Comparison of ENCODE assay signal across 13 cellular contexts in genomic region chr4:154616731-154617130, GRCh38. TPM values are rescaled to one million over a fixed set of nuclear protein-coding genes. Genes with fewer than 3 reads are reported as not detected.
DNase-seq lines count a peak whose midpoint lies in the region; ATAC-seq, FAIRE-seq and TF ChIP-seq lines count a peak whose summit lies in the region.
"Had no signal": no experiment of that assay in that cellular context is flagged by ENCODE, and none has a peak within 500 bp of the region (broad histone marks: within the 10 kb centered on the region; RNA-seq: fewer than 3 reads in every experiment).

No MANE protein-coding gene starts in this region.

- no peaks in the 10 kb centered on the region for H3K4me1 ChIP-seq in CD4-positive, CD25-positive, alpha-beta regulatory T cell (ENCODE audit: control insufficient read depth, insufficient read depth, low read length, poor library complexity, severe bottlenecking)
- no peaks in the 10 kb centered on the region for H3K4me1 ChIP-seq in Loucy (ENCODE audit: insufficient read depth, low read length, poor library complexity, severe bottlenecking)
- H3K4me1 ChIP-seq in heart left ventricle: peaks cover 0 to 9% (median 0%) of the 10 kb centered on the region in 12 donors
- peaks cover 0 to 5% (median 0%) of the 10 kb centered on the region in 9 donors for H3K4me1 ChIP-seq in heart right ventricle
- H3K4me1 ChIP-seq: colonic mucosa, parathyroid adenoma had no signal

- H3K27me3 ChIP-seq in CD4-positive, CD25-positive, alpha-beta regulatory T cell (ENCODE audit: control insufficient read depth, insufficient read depth, low read length): no peaks in the 10 kb centered on the region
- peaks cover 5% of the 10 kb centered on the region for H3K27me3 ChIP-seq in Loucy (ENCODE audit: insufficient read depth, low read length, poor library complexity, severe bottlenecking)
- H3K27me3 ChIP-seq in heart left ventricle: no peaks in the 10 kb centered on the region
- H3K27me3 ChIP-seq in heart right ventricle: no peaks in the 10 kb centered on the region
- H3K27me3 ChIP-seq: colonic mucosa had no signal

- H3K4me1 Mint-ChIP-seq in CD4-positive, CD25-positive, alpha-beta regulatory T cell: peaks cover 0 to 4% (median 1%) of the 10 kb centered on the region in 4 donors

- no peaks in the 10 kb centered on the region for H3K9me2 ChIP-seq in Loucy (replicated peaks; ENCODE audit: low read depth, low read length)

- H3K4me3 Mint-ChIP-seq in CD4-positive, CD25-positive, alpha-beta regulatory T cell: no peak overlapping the region

- H4K20me1 ChIP-seq in Loucy (ENCODE audit: insufficient read depth, low read length, poor library complexity, severe bottlenecking): no peaks in the 10 kb centered on the region

- ATAC-seq in CD4-positive, CD25-positive, alpha-beta regulatory T cell (ENCODE audit: low read depth in 2 of 2): peak in 1 of 2 donors; percentile 39
- ATAC-seq in HG02840 (IDR thresholded peaks at IDR 0.05; ENCODE audit: low FRiP score, unreplicated experiment) (peak; percentile 90), heart left ventricle (no peak), heart right ventricle (no peak)

- no peak for TF ChIP-seq POLR2A in heart left ventricle (IDR thresholded peaks at IDR 0.05)

- H3K9me3 ChIP-seq in CD4-positive, CD25-positive, alpha-beta regulatory T cell (ENCODE audit: control insufficient read depth in 2 of 2, low read length in 2 of 2): no peaks in the 10 kb centered on the region
- H3K9me3 ChIP-seq in Loucy (ENCODE audit: insufficient read depth, low read depth, low read length) (no peaks in the 10 kb centered on the region), heart left ventricle (no peaks in the 10 kb centered on the region), heart right ventricle (no peaks in the 10 kb centered on the region)
- H3K9me3 ChIP-seq: colonic mucosa had no signal

- peaks cover 19% of the 10 kb centered on the region for H3K27me3 Mint-ChIP-seq in CD4-positive, CD25-positive, alpha-beta regulatory T cell

- intact Hi-C loops in heart left ventricle (cut with DNase I): loop anchor here in 3 of 10 donors (5.0 kb wide), 2 partner anchors 59 to 64 kb away; partner anchors contain the start of gene PLRG1 (in 1 of the 3)
- intact Hi-C loops in heart right ventricle (cut with DNase I): loop anchor here in 4 of 10 donors (2.0 to 10.0 kb wide), 3 partner anchors 62 to 66 kb away; partner anchors contain the start of gene PLRG1 (in 4 of the 4)

- H3K4me3 ChIP-seq in CD4-positive, CD25-positive, alpha-beta regulatory T cell (ENCODE audit: low read depth, low read length): no peak overlapping the region
- H3K4me3 ChIP-seq in Loucy (ENCODE audit: low read length, poor library complexity, severe bottlenecking) (no peak overlapping the region), heart left ventricle (no peak overlapping the region), heart right ventricle (no peak overlapping the region)
- H3K4me3 ChIP-seq: colonic mucosa had no signal

- no peaks in the 10 kb centered on the region for H3K36me3 Mint-ChIP-seq in CD4-positive, CD25-positive, alpha-beta regulatory T cell

- no peaks in the 10 kb centered on the region for H3K9me3 Mint-ChIP-seq in CD4-positive, CD25-positive, alpha-beta regulatory T cell

- H3K27ac Mint-ChIP-seq in CD4-positive, CD25-positive, alpha-beta regulatory T cell: peak overlapping the region in 2 of 3 donors; percentile 5 to 43

- H3K9ac ChIP-seq in Loucy (ENCODE audit: low read depth, low read length, poor library complexity, severe bottlenecking): no peak overlapping the region
- H3K9ac ChIP-seq: parathyroid adenoma had no signal

- H3K27ac ChIP-seq in CD4-positive, CD25-positive, alpha-beta regulatory T cell (ENCODE audit: insufficient read depth, low read length, poor library complexity, severe bottlenecking): no peak overlapping the region
- no peak overlapping the region for H3K27ac ChIP-seq in heart left ventricle
- no peak overlapping the region for H3K27ac ChIP-seq in heart right ventricle
- H3K27ac ChIP-seq: C4-2B, colonic mucosa, parathyroid adenoma had no signal

- no peaks in the 10 kb centered on the region for H3F3A ChIP-seq in Loucy (ENCODE audit: low read depth)

- 0 out of 2 replicates have a peak overlapping the region, but pooled peaks have one; percentile 46 for H2AFZ ChIP-seq in Loucy (ENCODE audit: low read length)
- H2AFZ ChIP-seq: parathyroid adenoma had no signal

- FAIRE-seq in GM19239 (lab: Jason Lieb, UNC): peak; percentile 91

- H3K4me2 ChIP-seq in Loucy (ENCODE audit: low read depth, low read length, poor library complexity, severe bottlenecking): no peak overlapping the region

- 22 to 75% (median 59%) methylated on average over 2 of the region's 2 CpGs for WGBS in heart left ventricle, 4 donors
- 59 to 66% methylated on average over 2 of the region's 2 CpGs for WGBS in heart right ventricle, 2 donors

- peak in 1 of 3 donors; percentile 66 for DNase-seq in CD4-positive, CD25-positive, alpha-beta regulatory T cell
- DNase-seq in GM19239 (ENCODE audit: insufficient read length, low spot score) (peak; percentile 24), heart left ventricle (no peak), putamen (ENCODE audit: low spot score) (no peak), heart right ventricle (no peak), retina (no peak)
- DNase-seq: colonic mucosa, NCI-H1436, SIG-M5 had no signal

- no peaks in the 10 kb centered on the region for H3K36me3 ChIP-seq in CD4-positive, CD25-positive, alpha-beta regulatory T cell (ENCODE audit: control insufficient read depth, insufficient read depth, low read length)
- H3K36me3 ChIP-seq in Loucy (ENCODE audit: insufficient read depth, low read length) (no peaks in the 10 kb centered on the region), heart left ventricle (no peaks in the 10 kb centered on the region), heart right ventricle (no peaks in the 10 kb centered on the region)
- H3K36me3 ChIP-seq: colonic mucosa had no signal

- no peaks in the 10 kb centered on the region for H3K79me2 ChIP-seq in Loucy (ENCODE audit: insufficient read depth, low read length)
- H3K79me2 ChIP-seq: parathyroid adenoma had no signal

- no peak for TF ChIP-seq CTCF in Loucy (conservative IDR thresholded peaks at IDR 0.05; ENCODE audit: low read length)
- TF ChIP-seq CTCF in heart left ventricle (IDR thresholded peaks at IDR 0.05): no peak
- TF ChIP-seq CTCF in heart right ventricle (IDR thresholded peaks at IDR 0.05): no peak

RNA-seq across cellular contexts. Expression of gene FGG, which starts 4.3 kb away (rescaled TPM):
- not detected for total RNA-seq in CD4-positive, CD25-positive, alpha-beta regulatory T cell
- polyA plus RNA-seq in CD4-positive, CD25-positive, alpha-beta regulatory T cell: not detected
- total RNA-seq in heart left ventricle (1 to 10 TPM in 1 of 9 donors, under 1 TPM in 1, not detected in 7; 0.35 to 1.0 TPM), heart right ventricle (under 1 TPM in 1 of 10 donors, not detected in 9; 0.71 TPM)
- polyA plus RNA-seq in heart left ventricle (under 1 TPM in 1 of 2 donors, not detected in 1; 0.50 TPM), heart right ventricle (not detected)

RNA-seq across cellular contexts. Expression of gene FGA, which starts 26.2 kb away (rescaled TPM):
- total RNA-seq in CD4-positive, CD25-positive, alpha-beta regulatory T cell: not detected
- not detected for polyA plus RNA-seq in CD4-positive, CD25-positive, alpha-beta regulatory T cell
- total RNA-seq in heart left ventricle (under 1 TPM in 2 of 9 donors, not detected in 7; 0.25 to 0.77 TPM), heart right ventricle (under 1 TPM in 1 of 10 donors, not detected in 9; 0.37 TPM)
- polyA plus RNA-seq in heart left ventricle (under 1 TPM in 1 of 2 donors, not detected in 1; 0.32 TPM), heart right ventricle (under 1 TPM in 1 of 2 donors, not detected in 1; 0.01 TPM)

RNA-seq across cellular contexts. Expression of gene FGB, which starts 53.9 kb away (rescaled TPM):
- total RNA-seq in CD4-positive, CD25-positive, alpha-beta regulatory T cell: not detected
- polyA plus RNA-seq in CD4-positive, CD25-positive, alpha-beta regulatory T cell: not detected
- total RNA-seq in heart left ventricle: 1 to 10 TPM in 1 of 9 donors, under 1 TPM in 1, not detected in 7; 0.25 to 1.6 TPM
- under 1 TPM in 1 of 2 donors, not detected in 1; 0.46 TPM for polyA plus RNA-seq in heart left ventricle
- total RNA-seq in heart right ventricle: 1 to 10 TPM in 1 of 10 donors, not detected in 9; 1.2 TPM
- polyA plus RNA-seq in heart right ventricle: not detected
